ENCODE assay signal across 1 cellular context in the genomic region with DNA sequence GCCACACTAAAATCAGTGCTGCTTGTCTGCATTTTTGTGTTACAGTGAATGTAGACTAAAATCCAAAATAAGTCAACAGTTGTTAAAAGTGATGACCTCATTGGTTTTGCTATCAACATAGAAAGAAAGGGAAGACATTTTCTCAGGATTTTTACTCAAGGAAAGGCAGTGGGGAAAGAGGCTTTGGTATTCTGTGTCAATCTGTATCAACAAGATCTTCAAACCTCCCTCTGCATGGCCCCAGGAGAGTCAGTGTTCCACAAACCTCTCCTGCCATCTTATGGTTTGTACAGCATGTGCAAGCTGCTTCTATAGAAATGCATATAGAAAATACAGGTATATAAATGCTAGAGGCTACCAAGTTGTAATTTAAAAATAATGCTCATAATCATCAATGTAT.
TF ChIP-seq lines count a peak whose summit lies in the region.

No MANE protein-coding gene starts in this region.

TF ChIP-seq in HepG2, 621 proteins besides CTCF, POLR2A, EP300 and RAD21:
- no peak for TF ChIP-seq ATF4 (CRISPR knock-in tag; IDR thresholded peaks at IDR 0.05)
- peak; percentile 55 for TF ChIP-seq ATF7 (IDR thresholded peaks at IDR 0.05)
- no peak for TF ChIP-seq ATF7 (CRISPR knock-in tag; IDR thresholded peaks at IDR 0.05)
- TF ChIP-seq, protein P1, sequence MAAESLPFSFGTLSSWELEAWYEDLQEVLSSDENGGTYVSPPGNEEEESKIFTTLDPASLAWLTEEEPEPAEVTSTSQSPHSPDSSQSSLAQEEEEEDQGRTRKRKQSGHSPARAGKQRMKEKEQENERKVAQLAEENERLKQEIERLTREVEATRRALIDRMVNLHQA (CRISPR knock-in tag; IDR thresholded peaks at IDR 0.05), result no peak
- peak in 1 of 2 experiments; percentile 32; a peak in 2 of 4 replicates for TF ChIP-seq MAFK (conservative IDR thresholded peaks at IDR 0.05 in 1 of 2, IDR thresholded peaks at IDR 0.05 in 1 of 2; ENCODE audit: low read length in 2 of 2)
- TF ChIP-seq MAFF (IDR thresholded peaks at IDR 0.05; ENCODE audit: low read depth, low read length), result 0 out of 2 replicates have a peak, but pooled peaks have one; percentile 12
- TF ChIP-seq TFDP1 (CRISPR knock-in tag; IDR thresholded peaks at IDR 0.05; ENCODE audit: borderline replicate concordance), result no peak
- no peak for TF ChIP-seq ZNF672 (CRISPR knock-in tag; IDR thresholded peaks at IDR 0.05)
- 0 out of 2 replicates have a peak, but pooled peaks have one; percentile 23 for TF ChIP-seq STAG1 (CRISPR knock-in tag; IDR thresholded peaks at IDR 0.05)
